ENCODE assay signal across 8 cellular contexts in genomic region chr5:173015240-173016068, GRCh38. TPM values are rescaled to one million over a fixed set of nuclear protein-coding genes. Genes with fewer than 3 reads are reported as not detected.
DNase-seq lines count a peak whose midpoint lies in the region; ATAC-seq and TF ChIP-seq lines count a peak whose summit lies in the region.
"Not testable (repeated sequence)": the region's sequence is repeated elsewhere in the genome, so short reads cannot be mapped to it uniquely, and the experiment has no call there.

No MANE protein-coding gene starts in this region.

- not testable (repeated sequence) for H4K5ac ChIP-seq in IMR-90 (ENCODE audit: low read depth, low read length)

- not testable (repeated sequence) for TF ChIP-seq CTCF in AG04450 (IDR thresholded peaks at IDR 0.05; ENCODE audit: low read depth, low read length); IMR-90 (conservative IDR thresholded peaks at IDR 0.05; ENCODE audit: low read depth, low read length); body of pancreas (IDR thresholded peaks at IDR 0.05); esophagus muscularis mucosa (IDR thresholded peaks at IDR 0.05); liver (IDR thresholded peaks at IDR 0.05; ENCODE audit: low read depth, low read length, missing input control)

- in situ Hi-C loops in IMR-90 (cut with MboI; ENCODE audit: low sequenced_read_pairs), result not testable (repeated sequence)

- intact Hi-C loops in IMR-90 (cut with micrococcal nuclease); body of pancreas (cut with DNase I); esophagus muscularis mucosa (cut with DNase I): not testable (repeated sequence)

- H4K12ac ChIP-seq in trophoblast cell (ENCODE audit: low read depth, low read length), result not testable (repeated sequence)

- H4K8ac ChIP-seq in IMR-90 (ENCODE audit: low read depth in 2 of 2, low read length in 2 of 2); trophoblast cell (ENCODE audit: low read depth, low read length): not testable (repeated sequence)

- H2BK12ac ChIP-seq in trophoblast cell (ENCODE audit: low read length), result not testable (repeated sequence)

- CTCF ChIA-PET in AG04450 (lab: Charles Lee), result interaction anchor here (0.6 to 1.6 kb wide), 2 partner anchors 54 to 316 kb away, joined by 4 to 5 read pairs; no protein-coding TSS in a partner anchor
- CTCF ChIA-PET in IMR-90 (lab: Yijun Ruan, JAX), result interaction anchor here (0.6 kb wide), 1 partner anchor 202 kb away, joined by 3 read pairs; no protein-coding TSS in a partner anchor
- CTCF ChIA-PET in activated CD8-positive, alpha-beta memory T cell treated with anti-CD3 and anti-CD28 coated beads, Interleukin-2, amount 10 ng/mL, durations not matched to agents 7 days and 5 days (lab: Charles Lee), result not testable (repeated sequence)

- not testable (repeated sequence) for H3K9me3 ChIP-seq in AG04450 (ENCODE audit: control insufficient read depth, insufficient read depth, low read length); IMR-90 (ENCODE audit: control insufficient read depth, insufficient read depth, low read length); body of pancreas; esophagus muscularis mucosa; liver (ENCODE audit: control insufficient read depth in 4 of 4, low read length in 3 of 4); trophoblast cell (ENCODE audit: insufficient read depth, low read depth, low read length); subcutaneous abdominal adipose tissue (ENCODE audit: control insufficient read depth in 5 of 5, low read length in 5 of 5)

- peaks cover 17% of the 10 kb centered on the region for H3K4me1 ChIP-seq in IMR-90 (ENCODE audit: control insufficient read depth, insufficient read depth, low read length)
- peaks cover 47% of the 10 kb centered on the region for H3K4me1 ChIP-seq in body of pancreas
- peaks cover 36 to 66% (median 53%) of the 10 kb centered on the region in 4 donors for H3K4me1 ChIP-seq in esophagus muscularis mucosa
- peaks cover 7 to 23% (median 14%) of the 10 kb centered on the region in 4 donors for H3K4me1 ChIP-seq in liver (ENCODE audit: control insufficient read depth in 4 of 4, insufficient read depth in 4 of 4, low read length in 3 of 4)
- H3K4me1 ChIP-seq in trophoblast cell (ENCODE audit: control insufficient read depth in 1 of 2, insufficient read depth in 2 of 2, low read length in 2 of 2), result peaks cover 5 to 14% of the 10 kb centered on the region in 2 experiments
- H3K4me1 ChIP-seq in subcutaneous abdominal adipose tissue (ENCODE audit: control insufficient read depth in 5 of 5, insufficient read depth in 5 of 5, low read length in 5 of 5), result peaks cover 4 to 44% (median 37%) of the 10 kb centered on the region in 5 donors

- WGBS in IMR-90 (ENCODE audit: extremely low coverage in 2 of 2, insufficient read length in 1 of 2), 2 experiments, result 93% methylated on average over 5 of the region's 9 CpGs; no CpG with 5 or more reads in 1 of the 2 experiments
- 83 to 91% methylated on average over 9 of the region's 9 CpGs for WGBS in body of pancreas, 2 donors
- 95% methylated on average over 9 of the region's 9 CpGs for WGBS in esophagus muscularis mucosa
- WGBS in liver, result 95% methylated on average over 9 of the region's 9 CpGs
- WGBS in trophoblast cell (ENCODE audit: extremely low coverage, insufficient coverage, insufficient read length), result no CpG with 5 or more reads among the region's 9 CpGs

- H2BK120ac ChIP-seq in IMR-90 (ENCODE audit: low read depth, low read length); trophoblast cell (ENCODE audit: insufficient read depth, low read length, poor library complexity): not testable (repeated sequence)

- not testable (repeated sequence) for H2AK5ac ChIP-seq in IMR-90 (ENCODE audit: low read depth, low read length); trophoblast cell (ENCODE audit: low read length)

- H3K23ac ChIP-seq in IMR-90 (ENCODE audit: low read depth, low read length); trophoblast cell (ENCODE audit: low read length): not testable (repeated sequence)

- not testable (repeated sequence) for TF ChIP-seq RAD21 in IMR-90 (IDR thresholded peaks at IDR 0.05; ENCODE audit: low read length); liver (IDR thresholded peaks at IDR 0.05)

- not testable (repeated sequence) for H2BK20ac ChIP-seq in IMR-90 (ENCODE audit: low read depth, low read length)

- peak overlapping the region; percentile 22 for H3K27ac ChIP-seq in AG04450 (ENCODE audit: low read depth, low read length)
- H3K27ac ChIP-seq in IMR-90 (ENCODE audit: insufficient read depth, low read length); trophoblast cell (ENCODE audit: low read depth, low read length): not testable (repeated sequence)
- H3K27ac ChIP-seq in body of pancreas, result peak overlapping the region; percentile 50 to 80 (median 64)
- peak overlapping the region; percentile 70 to 80 (median 78) for H3K27ac ChIP-seq in esophagus muscularis mucosa (replicated peaks in 1 of 4)
- H3K27ac ChIP-seq in liver (ENCODE audit: low read depth in 1 of 2, low read length in 2 of 2), result peak overlapping the region; percentile 42 to 73
- H3K27ac ChIP-seq in subcutaneous abdominal adipose tissue (ENCODE audit: low read depth, low read length), result peak overlapping the region; percentile 84

- not testable (repeated sequence) for H3K4me3 ChIP-seq in AG04450 (ENCODE audit: low read depth, low read length); IMR-90 (ENCODE audit: insufficient read depth, low read depth, low read length); body of pancreas; esophagus muscularis mucosa; liver (ENCODE audit: low read depth in 1 of 3, low read length in 3 of 3); trophoblast cell (ENCODE audit: low read depth, low read length); subcutaneous abdominal adipose tissue (ENCODE audit: low read depth in 1 of 5, low read length in 5 of 5)

- not testable (repeated sequence) for TF ChIP-seq EP300 in esophagus muscularis mucosa (IDR thresholded peaks at IDR 0.05)

- H2BK5ac ChIP-seq in IMR-90 (ENCODE audit: low read depth, low read length, poor library complexity, severe bottlenecking); trophoblast cell (ENCODE audit: low read depth, low read length, poor library complexity): not testable (repeated sequence)

- H3K4me1 Mint-ChIP-seq in activated CD8-positive, alpha-beta memory T cell treated with anti-CD3 and anti-CD28 coated beads, Interleukin-2, amount 10 ng/mL, durations not matched to agents 7 days and 5 days, result peaks cover 27% of the 10 kb centered on the region

- not testable (repeated sequence) for H3K4me2 ChIP-seq in IMR-90 (ENCODE audit: low read depth, low read length); trophoblast cell (ENCODE audit: low read length)

- not testable (repeated sequence) for H2AK9ac ChIP-seq in IMR-90 (replicated peaks; ENCODE audit: low read depth, low read length, poor library complexity)

- H3K79me2 ChIP-seq in trophoblast cell (ENCODE audit: control insufficient read depth, insufficient read depth, low read length, poor library complexity), result not testable (repeated sequence)

- H3K9me3 Mint-ChIP-seq in activated CD8-positive, alpha-beta memory T cell treated with anti-CD3 and anti-CD28 coated beads, Interleukin-2, amount 10 ng/mL, durations not matched to agents 7 days and 5 days (ENCODE audit: low read depth), result not testable (repeated sequence)

- peaks cover 25% of the 10 kb centered on the region for H3K9me1 ChIP-seq in IMR-90 (ENCODE audit: insufficient read depth, low read length)

- H4K91ac ChIP-seq in IMR-90 (ENCODE audit: insufficient read depth, low read depth, low read length); trophoblast cell (ENCODE audit: low read depth, low read length): not testable (repeated sequence)

- H3K4ac ChIP-seq in IMR-90 (ENCODE audit: low read depth, low read length), result not testable (repeated sequence)
- H3K4ac ChIP-seq in trophoblast cell (ENCODE audit: low read depth, low read length), result peak overlapping the region; percentile 52

- H3K9ac ChIP-seq in IMR-90 (ENCODE audit: low read depth, low read length); liver (ENCODE audit: low read depth in 1 of 2, low read length in 2 of 2); trophoblast cell (ENCODE audit: low read length): not testable (repeated sequence)
- peak overlapping the region in 2 of 5 donors; percentile 37 to 47 for H3K9ac ChIP-seq in subcutaneous abdominal adipose tissue (ENCODE audit: low read length in 5 of 5)

- TF ChIP-seq POLR2A in IMR-90 (IDR thresholded peaks at IDR 0.05; ENCODE audit: low read depth, low read length); body of pancreas (IDR thresholded peaks at IDR 0.05); esophagus muscularis mucosa (IDR thresholded peaks at IDR 0.05; ENCODE audit: low read depth): not testable (repeated sequence)

- H3K14ac ChIP-seq in IMR-90 (replicated peaks; ENCODE audit: low read depth, low read length); trophoblast cell (ENCODE audit: low read length): not testable (repeated sequence)

- H3K36me3 ChIP-seq in IMR-90 (ENCODE audit: control insufficient read depth, insufficient read depth, low read length); body of pancreas (replicated peaks in 1 of 2; ENCODE audit: insufficient read depth in 1 of 2, low read depth in 2 of 2); esophagus muscularis mucosa; liver (ENCODE audit: control insufficient read depth in 4 of 4, insufficient read depth in 3 of 4, low read depth in 1 of 4, low read length in 3 of 4); trophoblast cell (ENCODE audit: control insufficient read depth in 1 of 2, insufficient read depth in 2 of 2, low read length in 2 of 2); subcutaneous abdominal adipose tissue (ENCODE audit: control insufficient read depth in 5 of 5, insufficient read depth in 5 of 5, low read length in 5 of 5): not testable (repeated sequence)

- not testable (repeated sequence) for BruUV-seq in IMR-90 (replicated peaks; lab: Mats Ljungman, UMichigan)

- H3K27ac Mint-ChIP-seq in activated CD8-positive, alpha-beta memory T cell treated with anti-CD3 and anti-CD28 coated beads, Interleukin-2, amount 10 ng/mL, durations not matched to agents 7 days and 5 days, result not testable (repeated sequence)

- peaks cover 42% of the 10 kb centered on the region for H4K20me1 ChIP-seq in IMR-90 (ENCODE audit: insufficient read depth, low read length)

- POLR2A ChIA-PET in AG04450 (lab: Yijun Ruan, JAX); IMR-90 (lab: Charles Lee; ENCODE audit: unreplicated experiment): not testable (repeated sequence)

- not testable (repeated sequence) for H2AFZ ChIP-seq in IMR-90 (replicated peaks; ENCODE audit: low read length, poor library complexity); trophoblast cell (ENCODE audit: insufficient read depth, low read length, poor library complexity)

- dilution Hi-C loops in IMR-90 (cut with HindIII; ENCODE audit: low sequenced_read_pairs, unreplicated experiment), result not testable (repeated sequence)

- H3K18ac ChIP-seq in IMR-90 (ENCODE audit: low read depth, low read length); trophoblast cell (ENCODE audit: low read length): not testable (repeated sequence)

- H3K36me3 Mint-ChIP-seq in activated CD8-positive, alpha-beta memory T cell treated with anti-CD3 and anti-CD28 coated beads, Interleukin-2, amount 10 ng/mL, durations not matched to agents 7 days and 5 days, result peaks cover 23% of the 10 kb centered on the region

- not testable (repeated sequence) for ATAC-seq in IMR-90 (ENCODE audit: low read depth); activated CD8-positive, alpha-beta memory T cell treated with anti-CD3 and anti-CD28 coated beads, Interleukin-2, amount 10 ng/mL, durations not matched to agents 7 days and 5 days; body of pancreas

- DNase-seq in AG04450 (ENCODE audit: low read depth, low spot score); IMR-90; body of pancreas; trophoblast cell: not testable (repeated sequence)
- DNase-seq in activated CD8-positive, alpha-beta memory T cell treated with anti-CD3 and anti-CD28 coated beads, Interleukin-2, amount 10 ng/mL, durations not matched to agents 7 days and 5 days, result peak; percentile 7
- peak; percentile 19 for DNase-seq in esophagus muscularis mucosa (ENCODE audit: extremely low spot score)

- not testable (repeated sequence) for H3K4me3 Mint-ChIP-seq in activated CD8-positive, alpha-beta memory T cell treated with anti-CD3 and anti-CD28 coated beads, Interleukin-2, amount 10 ng/mL, durations not matched to agents 7 days and 5 days

- H2BK15ac ChIP-seq in IMR-90 (ENCODE audit: low read depth, low read length), result not testable (repeated sequence)

- H3K27me3 Mint-ChIP-seq in activated CD8-positive, alpha-beta memory T cell treated with anti-CD3 and anti-CD28 coated beads, Interleukin-2, amount 10 ng/mL, durations not matched to agents 7 days and 5 days, result not testable (repeated sequence)

- not testable (repeated sequence) for H3K27me3 ChIP-seq in AG04450 (ENCODE audit: control insufficient read depth, insufficient read depth, low read length); IMR-90 (ENCODE audit: control insufficient read depth, insufficient read depth, low read length); body of pancreas; esophagus muscularis mucosa; liver (ENCODE audit: control insufficient read depth in 4 of 4, insufficient read depth in 4 of 4, low read length in 3 of 4); trophoblast cell (ENCODE audit: insufficient read depth, low read length); subcutaneous abdominal adipose tissue (ENCODE audit: control insufficient read depth in 5 of 5, insufficient read depth in 4 of 5, low read length in 5 of 5)

- H3K56ac ChIP-seq in IMR-90 (ENCODE audit: extremely low read depth, insufficient read depth, low read length), result not testable (repeated sequence)

- H3K79me1 ChIP-seq in IMR-90 (ENCODE audit: low read depth in 1 of 2, low read length in 2 of 2), result peaks cover 42 to 83% of the 10 kb centered on the region in 2 experiments
- not testable (repeated sequence) for H3K79me1 ChIP-seq in trophoblast cell (ENCODE audit: low read length)

RNA-seq across cellular contexts. Expression of gene ATP6V0E1, which starts 31.9 kb away (rescaled TPM):
- polyA plus RNA-seq in AG04450 (2011; rRNA removed), result 583 and 610 TPM in 2 replicates
- polyA minus RNA-seq in AG04450 (2011; rRNA and poly(A)+ RNA removed), result 182 and 220 TPM in 2 replicates
- 277 and 299 TPM in 2 replicates for total RNA-seq in IMR-90 (2012; rRNA removed)
- polyA plus RNA-seq in IMR-90 (2012; rRNA removed), result 258 TPM in 2 replicates
- 96.0 and 111 TPM in 2 replicates for polyA plus RNA-seq in IMR-90 (2012; cell fraction: cytosol; rRNA removed)
- 16.9 and 96.8 TPM in 2 replicates for polyA plus RNA-seq in IMR-90 (2012; cell fraction: nucleus; rRNA removed; ENCODE audit: low replicate concordance)
- total RNA-seq in activated CD8-positive, alpha-beta memory T cell treated with anti-CD3 and anti-CD28 coated beads, Interleukin-2, amount 10 ng/mL, durations not matched to agents 7 days and 5 days, result 100 to 1,000 TPM; 110 to 144 TPM
- total RNA-seq in body of pancreas, result 10 to 100 TPM; 41.2 to 68.7 TPM
- 100 to 1,000 TPM; 106 to 210 (median 133) TPM for total RNA-seq in esophagus muscularis mucosa
- total RNA-seq in liver, result 10 to 100 TPM; 56.6 to 86.7 TPM
- 100 to 1,000 TPM; 135 to 396 TPM for polyA plus RNA-seq in liver
- polyA plus RNA-seq in trophoblast cell (2013), result 246 and 249 TPM in 2 replicates

RNA-seq across cellular contexts. Expression of gene CREBRF, which starts 40.7 kb away (rescaled TPM):
- polyA plus RNA-seq in AG04450 (2011; rRNA removed) (15.6 and 20.4 TPM in 2 replicates), IMR-90 (2012; rRNA removed) (3.0 and 3.2 TPM in 2 replicates), liver (1 to 10 TPM; 2.0 to 5.1 TPM)
- polyA minus RNA-seq in AG04450 (2011; rRNA and poly(A)+ RNA removed), result 34.7 and 37.0 TPM in 2 replicates
- total RNA-seq in IMR-90 (2012; rRNA removed) (11.1 and 16.1 TPM in 2 replicates), body of pancreas (10 to 100 TPM; 19.7 to 37.2 TPM), esophagus muscularis mucosa (10 to 100 TPM; 37.8 to 76.5 (median 46.3) TPM), liver (10 to 100 TPM; 10.2 to 12.0 TPM)
- polyA plus RNA-seq in IMR-90 (2012; cell fraction: cytosol; rRNA removed), result 0.56 and 0.80 TPM in 2 replicates
- polyA plus RNA-seq in IMR-90 (2012; cell fraction: nucleus; rRNA removed; ENCODE audit: low replicate concordance), result 1.5 and 18.2 TPM in 2 replicates
- total RNA-seq in activated CD8-positive, alpha-beta memory T cell treated with anti-CD3 and anti-CD28 coated beads, Interleukin-2, amount 10 ng/mL, durations not matched to agents 7 days and 5 days, result 10 to 100 TPM; 11.2 to 14.7 TPM
- 6.1 and 6.2 TPM in 2 replicates for polyA plus RNA-seq in trophoblast cell (2013)

RNA-seq across cellular contexts. Expression of gene RPL26L1, which starts 56.2 kb away (rescaled TPM):
- polyA plus RNA-seq in AG04450 (2011; rRNA removed) (83.5 and 88.2 TPM in 2 replicates), IMR-90 (2012; rRNA removed) (134 and 140 TPM in 2 replicates), liver (10 to 100 TPM; 41.0 to 52.2 TPM)
- polyA minus RNA-seq in AG04450 (2011; rRNA and poly(A)+ RNA removed), result 45.7 and 50.0 TPM in 2 replicates
- total RNA-seq in IMR-90 (2012; rRNA removed) (109 and 118 TPM in 2 replicates), body of pancreas (10 to 100 TPM in 1 of 2 donors, 1 to 10 TPM in 1; 7.3 to 11.4 TPM), esophagus muscularis mucosa (10 to 100 TPM; 17.8 to 25.8 (median 22.1) TPM), liver (10 to 100 TPM; 11.6 to 14.6 TPM)
- 54.4 and 111 TPM in 2 replicates for polyA plus RNA-seq in IMR-90 (2012; cell fraction: cytosol; rRNA removed)
- polyA plus RNA-seq in IMR-90 (2012; cell fraction: nucleus; rRNA removed; ENCODE audit: low replicate concordance), result 60.2 and 86.2 TPM in 2 replicates
- total RNA-seq in activated CD8-positive, alpha-beta memory T cell treated with anti-CD3 and anti-CD28 coated beads, Interleukin-2, amount 10 ng/mL, durations not matched to agents 7 days and 5 days, result 10 to 100 TPM; 44.4 to 52.0 TPM
- 61.9 and 63.3 TPM in 2 replicates for polyA plus RNA-seq in trophoblast cell (2013)
